19 cellular contexts compared by ENCODE assay signal in the genomic region with DNA sequence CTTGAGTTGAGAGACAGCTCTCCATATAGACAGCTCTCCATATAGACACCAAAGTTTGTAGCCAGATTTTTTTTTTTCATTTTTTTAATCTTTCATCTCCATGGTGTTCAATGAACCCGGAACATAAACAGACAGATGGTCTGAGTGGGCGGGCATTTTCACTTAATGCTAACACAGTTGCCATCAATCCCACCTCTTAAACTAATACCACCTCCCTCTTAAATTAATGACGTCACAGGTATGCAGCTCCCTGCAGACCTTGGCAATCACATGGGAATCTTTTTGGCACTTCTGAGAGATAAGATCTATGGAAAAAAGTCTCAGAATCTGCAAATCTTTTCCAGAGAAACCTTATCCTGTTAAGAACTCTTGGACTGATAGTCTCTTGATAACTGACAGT. TPM values are rescaled to one million over a fixed set of nuclear protein-coding genes. Genes with fewer than 3 reads are reported as not detected.
DNase-seq lines count a peak whose midpoint lies in the region; ATAC-seq, FAIRE-seq and TF ChIP-seq lines count a peak whose summit lies in the region.
"Had no signal": no experiment of that assay in that cellular context is flagged by ENCODE, and none has a peak within 500 bp of the region (broad histone marks: within the 10 kb centered on the region; RNA-seq: fewer than 3 reads in every experiment).

No MANE protein-coding gene starts in this region.

- SMC1A ChIA-PET in GM12878 (lab: Charles Lee; ENCODE audit: uncharacterized antibody, unreplicated experiment): no interaction called here

- H3K36me3 ChIP-seq in GM12878 (ENCODE audit: control insufficient read depth in 2 of 2, insufficient read depth in 2 of 2, low read length in 1 of 2) (no peaks in the 10 kb centered on the region), prostate gland (no peaks in the 10 kb centered on the region)
- H3K36me3 ChIP-seq: BLaER1, Peyer's patch, SJCRH30 had no signal

- ATAC-seq in A549 (peak in 1 of 2 experiments; percentile 36; a peak in 2 of 6 replicates), GM12878 (no peak), GM21737 (IDR thresholded peaks at IDR 0.05; ENCODE audit: unreplicated experiment) (no peak)

- TF ChIP-seq CTCF in A549 (IDR thresholded peaks at IDR 0.05) (no peak), GM12878 (IDR thresholded peaks at IDR 0.05 in 2 of 3, conservative IDR thresholded peaks at IDR 0.05 in 1 of 3; ENCODE audit: control insufficient read depth in 2 of 3, extremely low read depth in 1 of 3, insufficient read depth in 1 of 3, low read depth in 3 of 3, low read length in 3 of 3) (no peak), prostate gland (IDR thresholded peaks at IDR 0.05) (no peak)

- POLR2A ChIA-PET in A549 (lab: Yijun Ruan, JAX): no interaction called here
- POLR2A ChIA-PET in GM12878 (lab: Charles Lee): no interaction called here

- H3K4me2 ChIP-seq in A549 (peak overlapping the region; percentile 21; the same call in 2 of the 3 replicates), GM12878 (ENCODE audit: control insufficient read depth, insufficient read depth) (no peak overlapping the region)
- H3K4me2 ChIP-seq: BLaER1 had no signal

- in situ Hi-C loops in GM12878 (cut with MboI): no loop called here

- RAD21 ChIA-PET in GM12878 (lab: Charles Lee; ENCODE audit: unreplicated experiment): no interaction called here

- H3K27ac ChIP-seq in A549: no peak overlapping the region
- H3K27ac ChIP-seq in GM12878 (ENCODE audit: control insufficient read depth, insufficient read depth): no peak overlapping the region
- no peak overlapping the region for H3K27ac ChIP-seq in prostate gland
- H3K27ac ChIP-seq: BLaER1, Peyer's patch, SJCRH30 had no signal

- H3K79me2 ChIP-seq in GM12878 (ENCODE audit: control insufficient read depth, insufficient read depth, low read length): no peaks in the 10 kb centered on the region

- H3K4me3 ChIP-seq in A549 (no peak overlapping the region), GM12878 (no peak overlapping the region), prostate gland (no peak overlapping the region)
- H3K4me3 ChIP-seq: BLaER1, Peyer's patch, SJCRH30 had no signal

- H3K27me3 ChIP-seq in GM12878 (replicated peaks in 1 of 2; ENCODE audit: control insufficient read depth in 2 of 2, insufficient read depth in 2 of 2, low read length in 1 of 2) (no peaks in the 10 kb centered on the region), prostate gland (replicated peaks; ENCODE audit: insufficient read depth) (no peaks in the 10 kb centered on the region)
- H3K27me3 ChIP-seq: BLaER1, Peyer's patch had no signal

- H3K9me3 ChIP-seq in A549 (no peaks in the 10 kb centered on the region), GM12878 (replicated peaks; ENCODE audit: control insufficient read depth, insufficient read depth, low read length) (no peaks in the 10 kb centered on the region), prostate gland (no peaks in the 10 kb centered on the region)
- H3K9me3 ChIP-seq: BLaER1, Caco-2, Peyer's patch, SJCRH30 had no signal

- no peaks in the 10 kb centered on the region for H4K20me1 ChIP-seq in GM12878 (ENCODE audit: control insufficient read depth, insufficient read depth)
- H4K20me1 ChIP-seq: BLaER1 had no signal

- BruUV-seq in GM12878 (replicated peaks; lab: Mats Ljungman, UMichigan): no TSS peak

- FAIRE-seq in A549 (lab: Jason Lieb, UNC) (no peak), GM12878 (lab: Jason Lieb, UNC) (no peak)

- TF ChIP-seq RAD21 in A549 (conservative IDR thresholded peaks at IDR 0.05 in 1 of 2, IDR thresholded peaks at IDR 0.05 in 1 of 2) (no peak), GM12878 (IDR thresholded peaks at IDR 0.05; ENCODE audit: insufficient read depth, low read depth, low read length) (no peak)

- 66% methylated on average over 3 of the region's 3 CpGs for WGBS in A549 (ENCODE audit: missing lambda C conversion rate)
- WGBS in GM12878 (ENCODE audit: insufficient coverage, insufficient replicate concordance, low lambda C conversion rate, missing lambda C conversion rate): 86% methylated on average over 3 of the region's 3 CpGs
- WGBS in prostate gland: 60% methylated on average over 3 of the region's 3 CpGs

- DNase-seq in A549 (ENCODE audit: low read depth in 1 of 2, low spot score in 1 of 2) (no peak), DMS 273 treated with DMSO at 0.1 percent for 48 hours (lab: John Stamatoyannopoulos, UW) (peak; percentile 65), NCI-H446 treated with DMSO at 0.1 percent for 48 hours (lab: John Stamatoyannopoulos, UW) (peak; percentile 50), GM12878 (ENCODE audit: low read depth, low spot score) (no peak), prostate gland (ENCODE audit: low spot score) (no peak)
- DNase-seq in activated CD4-positive, CD25-positive, alpha-beta regulatory T cell (lab: John Stamatoyannopoulos, UW): no peak
- no peak for DNase-seq in activated CD4-positive, CD25-positive, alpha-beta regulatory T cell treated with anti-CD3 and anti-CD28 coated beads, Interleukin-2, amount 50 U/mL, for 72 hours
- DNase-seq: Caco-2; CD4-positive, alpha-beta T cell; H9; KG1; NCI-H1092; NCI-H1436; NCI-H2029; NCI-H748 treated with DMSO at 0.1 percent for 48 hours; Peyer's patch; SJCRH30 had no signal

- TF ChIP-seq EP300 in A549 (IDR thresholded peaks at IDR 0.05): no peak
- no peak for TF ChIP-seq EP300 in GM12878 (IDR thresholded peaks at IDR 0.05; ENCODE audit: borderline replicate concordance in 1 of 2, control insufficient read depth in 1 of 2, low read depth in 2 of 2, low read length in 2 of 2)

- intact Hi-C loops in GM12878 (cut with micrococcal nuclease; ENCODE audit: unreplicated experiment) (no loop called here), prostate gland (cut with DNase I) (no loop called here)

- H2AFZ ChIP-seq in GM12878 (ENCODE audit: control insufficient read depth, low read depth, low read length): no peak overlapping the region

- TF ChIP-seq POLR2A in A549 (IDR thresholded peaks at IDR 0.05; ENCODE audit: low read length) (no peak), GM12878 (IDR thresholded peaks at IDR 0.05; ENCODE audit: low read depth, low read length) (no peak), prostate gland (IDR thresholded peaks at IDR 0.05) (no peak)

- CTCF ChIA-PET in A549 (lab: Yijun Ruan, JAX): interaction anchor here (0.7 kb wide), 1 partner anchor 492 kb away, joined by 3 read pairs; no protein-coding TSS in a partner anchor
- CTCF ChIA-PET in GM12878 (lab: Yijun Ruan, JAX): interaction anchor here (1.1 kb wide), 1 partner anchor 43 kb away, joined by 3 read pairs; a partner anchor contains a TSS

- no peak overlapping the region for H3K9ac ChIP-seq in GM12878 (ENCODE audit: control insufficient read depth, insufficient read depth, low read length)
- H3K9ac ChIP-seq: BLaER1 had no signal

- H3K4me1 ChIP-seq in A549 (no peaks in the 10 kb centered on the region), GM12878 (ENCODE audit: control insufficient read depth, insufficient read depth, low read length) (no peaks in the 10 kb centered on the region), prostate gland (replicated peaks) (no peaks in the 10 kb centered on the region)
- H3K4me1 ChIP-seq: BLaER1, Caco-2, Peyer's patch, SJCRH30 had no signal

TF ChIP-seq in A549, 52 proteins besides CTCF, POLR2A, EP300 and RAD21 (continues in another document):
- TF ChIP-seq, protein P1, sequence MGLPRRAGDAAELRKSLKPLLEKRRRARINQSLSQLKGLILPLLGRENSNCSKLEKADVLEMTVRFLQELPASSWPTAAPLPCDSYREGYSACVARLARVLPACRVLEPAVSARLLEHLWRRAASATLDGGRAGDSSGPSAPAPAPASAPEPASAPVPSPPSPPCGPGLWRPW (IDR thresholded peaks at IDR 0.05): no peak
- TF ChIP-seq KDM1A (IDR thresholded peaks at IDR 0.05; ENCODE audit: low read depth): no peak

TF ChIP-seq in GM12878, 131 proteins besides CTCF, POLR2A, EP300 and RAD21:
- TF ChIP-seq NFXL1 (IDR thresholded peaks at IDR 0.05; ENCODE audit: borderline replicate concordance): 0 out of 2 replicates have a peak, but pooled peaks have one; percentile 5
- peak; percentile 25; the same call in 1 of the 2 replicates for TF ChIP-seq ATF7 (IDR thresholded peaks at IDR 0.05; ENCODE audit: low read depth)
- no peak for TF ChIP-seq TCF7 (IDR thresholded peaks at IDR 0.05; ENCODE audit: borderline replicate concordance)
- TF ChIP-seq ETV6 (conservative IDR thresholded peaks at IDR 0.05 in 1 of 2, IDR thresholded peaks at IDR 0.05 in 1 of 2; ENCODE audit: borderline replicate concordance in 1 of 2, low read depth in 1 of 2): peak in 1 of 2 experiments; percentile 98; a peak in 2 of 4 replicates

RNA-seq across cellular contexts. Expression of a gene that starts 43.2 kb away (rescaled TPM):
- polyA plus RNA-seq in A549 (2011; rRNA removed): 78.7 and 146 TPM in 2 replicates
- polyA plus RNA-seq in A549 (2012; cell fraction: cytosol; rRNA removed): 41.3 and 60.1 TPM in 2 replicates
- 6.3 and 11.7 TPM in 2 replicates for polyA plus RNA-seq in A549 (2012; cell fraction: nucleus; rRNA removed)
- polyA plus RNA-seq in A549 (2017; fragmentation: RNase III; extraction: RNeasy Plus Mini Kit Qiagen cat#74134 plus additional on column Dnase treatment): 140 to 155 TPM (median 149 TPM) in 3 replicates
- polyA minus RNA-seq in A549 (2011; rRNA and poly(A)+ RNA removed): 3.5 and 13.3 TPM in 2 replicates
- 6.5 and 8.4 TPM in 2 replicates for total RNA-seq in GM12878 (2013; cell fraction: nucleolus; rRNA removed)
- 40.0 and 54.8 TPM in 2 replicates for total RNA-seq in GM12878 (2014; rRNA removed)
- total RNA-seq in GM12878 (2014; rRNA removed; fragmentation: Illumina TruSeq; extraction: Trizol): 88.4 and 94.5 TPM in 2 replicates
- 36.9 and 39.0 TPM in 2 replicates for total RNA-seq in GM12878 (2021)
- 11.2 TPM for polyA plus RNA-seq in GM12878 (2011; ENCODE audit: low read depth)
- 60.8 and 128 TPM in 2 replicates for polyA plus RNA-seq in GM12878 (2011; rRNA removed)
- 16.6 and 21.9 TPM in 2 replicates for polyA plus RNA-seq in GM12878 (2011; cell fraction: cytosol; rRNA removed)
- 20.8 and 22.9 TPM in 2 replicates for polyA plus RNA-seq in GM12878 (2011; cell fraction: nucleus; rRNA removed)
- polyA plus RNA-seq in GM12878 (2012): 58.4 and 77.9 TPM in 2 replicates
- polyA plus RNA-seq in GM12878 (2014; fragmentation: Illumina TruSeq; extraction: Trizol): 136 and 201 TPM in 2 replicates
- polyA plus RNA-seq in GM12878 (2014; fragmentation: Nextera tagmentation; extraction: Ambion mirVana): 100 to 1,000 TPM; 121 to 123 TPM
- 51.0 and 76.6 TPM in 2 replicates for polyA plus RNA-seq in GM12878 (2014; rRNA removed)
- polyA plus RNA-seq in GM12878 (2016; fragmentation: Nextera tagmentation; extraction: Ambion mirVana): 10 to 100 TPM; 78.1 to 87.5 TPM
- polyA minus RNA-seq in GM12878 (2011; rRNA and poly(A)+ RNA removed): 4.4 and 6.5 TPM in 2 replicates
- polyA minus RNA-seq in GM12878 (2011; cell fraction: cytosol; rRNA and poly(A)+ RNA removed): 5.4 and 8.2 TPM in 2 replicates
- polyA minus RNA-seq in GM12878 (2011; cell fraction: nucleus; rRNA and poly(A)+ RNA removed): 0.97 and 2.9 TPM in 2 replicates
- 10 to 100 TPM; 43.2 to 44.8 TPM for total RNA-seq in prostate gland

Comparison
In these comparisons a context has a peak if more than half of its experiments do, and no peak if none do; other contexts are left out.
1. DNase-seq: peak in DMS 273 treated with DMSO at 0.1 percent for 48 hours (single experiment) and NCI-H446 treated with DMSO at 0.1 percent for 48 hours (single experiment); none in A549 (0 of 2), GM12878 (single experiment), activated CD4-positive, CD25-positive, alpha-beta regulatory T cell (0 of 4), activated CD4-positive, CD25-positive, alpha-beta regulatory T cell treated with anti-CD3 and anti-CD28 coated beads, Interleukin-2, amount 50 U/mL, for 72 hours (single experiment) and prostate gland (single experiment).